ENCODE assay signal across 11 cellular contexts in the genomic region with DNA sequence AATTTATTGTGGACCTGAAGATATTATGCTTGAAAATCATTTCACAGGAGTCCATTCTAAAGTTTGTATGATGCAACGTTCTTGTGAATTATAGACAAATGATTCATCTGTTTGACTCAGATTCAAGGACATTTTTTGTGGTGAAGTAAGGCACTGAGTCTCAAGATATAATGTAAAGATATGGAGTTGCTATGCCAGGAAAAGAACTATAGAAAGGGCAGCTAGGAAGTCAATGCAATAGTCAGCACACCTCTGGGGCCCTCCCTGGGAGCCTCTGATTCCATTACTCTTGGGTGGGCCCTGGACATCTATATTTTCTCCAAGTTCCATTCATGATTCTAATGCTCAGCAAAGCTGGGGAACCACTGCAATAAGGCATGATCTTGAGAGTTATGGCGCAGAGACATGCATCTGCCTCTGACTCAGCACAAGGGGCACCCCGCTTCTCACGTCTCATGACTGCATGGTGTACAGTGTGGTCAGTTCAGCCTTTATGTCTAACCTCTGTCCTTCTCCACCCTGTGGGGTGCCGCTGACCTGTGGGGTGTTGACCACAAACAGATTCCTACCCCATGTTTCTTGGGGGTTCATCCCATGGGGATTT. TPM values are rescaled to one million over a fixed set of nuclear protein-coding genes. Genes with fewer than 3 reads are reported as not detected.
DNase-seq lines count a peak whose midpoint lies in the region; ATAC-seq lines count a peak whose summit lies in the region.
"Had no signal": no experiment of that assay in that cellular context is flagged by ENCODE, and none has a peak within 500 bp of the region (broad histone marks: within the 10 kb centered on the region; RNA-seq: fewer than 3 reads in every experiment).

No MANE protein-coding gene starts in this region.

- no peak for ATAC-seq in activated CD8-positive, alpha-beta memory T cell treated with anti-CD3 and anti-CD28 coated beads, Interleukin-2, amount 10 ng/mL, durations not matched to agents 7 days and 5 days
- ATAC-seq in right cardiac atrium (no peak), HG03039 (IDR thresholded peaks at IDR 0.05; ENCODE audit: unreplicated experiment) (no peak)

- H3K27me3 Mint-ChIP-seq in activated CD8-positive, alpha-beta memory T cell treated with anti-CD3 and anti-CD28 coated beads, Interleukin-2, amount 10 ng/mL, durations not matched to agents 7 days and 5 days = peaks cover 5% of the 10 kb centered on the region

- H3K4me1 ChIP-seq in right cardiac atrium (ENCODE audit: control insufficient read depth, insufficient read depth, low read length) = no peaks in the 10 kb centered on the region

- no peak overlapping the region for H3K27ac ChIP-seq in right cardiac atrium (ENCODE audit: low read length)
- H3K27ac ChIP-seq: ascending aorta had no signal

- intact Hi-C loops in right cardiac atrium (cut with DNase I) = no loop called here

- no peaks in the 10 kb centered on the region for H3K27me3 ChIP-seq in right cardiac atrium (ENCODE audit: control insufficient read depth, insufficient read depth)
- H3K27me3 ChIP-seq: ascending aorta had no signal

- H3K9me3 Mint-ChIP-seq in activated CD8-positive, alpha-beta memory T cell treated with anti-CD3 and anti-CD28 coated beads, Interleukin-2, amount 10 ng/mL, durations not matched to agents 7 days and 5 days (ENCODE audit: low read depth) = no peaks in the 10 kb centered on the region

- H3K4me3 Mint-ChIP-seq in activated CD8-positive, alpha-beta memory T cell treated with anti-CD3 and anti-CD28 coated beads, Interleukin-2, amount 10 ng/mL, durations not matched to agents 7 days and 5 days = no peak overlapping the region

- no peak overlapping the region for H3K4me3 ChIP-seq in right cardiac atrium (ENCODE audit: low read length)
- H3K4me3 ChIP-seq: ascending aorta had no signal

- H3K27ac Mint-ChIP-seq in activated CD8-positive, alpha-beta memory T cell treated with anti-CD3 and anti-CD28 coated beads, Interleukin-2, amount 10 ng/mL, durations not matched to agents 7 days and 5 days = no peak overlapping the region

- H3K9me3 ChIP-seq in right cardiac atrium (ENCODE audit: control insufficient read depth, low read length) = no peaks in the 10 kb centered on the region
- H3K9me3 ChIP-seq: ascending aorta had no signal

- H3K36me3 Mint-ChIP-seq in activated CD8-positive, alpha-beta memory T cell treated with anti-CD3 and anti-CD28 coated beads, Interleukin-2, amount 10 ng/mL, durations not matched to agents 7 days and 5 days = no peaks in the 10 kb centered on the region

- 85% methylated on average over 5 of the region's 5 CpGs for WGBS in right cardiac atrium

- CTCF ChIA-PET in activated CD8-positive, alpha-beta memory T cell treated with anti-CD3 and anti-CD28 coated beads, Interleukin-2, amount 10 ng/mL, durations not matched to agents 7 days and 5 days (lab: Charles Lee) = no interaction called here

- no peaks in the 10 kb centered on the region for H3K4me1 Mint-ChIP-seq in activated CD8-positive, alpha-beta memory T cell treated with anti-CD3 and anti-CD28 coated beads, Interleukin-2, amount 10 ng/mL, durations not matched to agents 7 days and 5 days

- peak; percentile 2 for DNase-seq in activated CD8-positive, alpha-beta memory T cell treated with anti-CD3 and anti-CD28 coated beads, Interleukin-2, amount 50 U/mL, for 24 hours (ENCODE audit: extremely low read depth)
- no peak for DNase-seq in activated CD8-positive, alpha-beta memory T cell treated with anti-CD3 and anti-CD28 coated beads, Interleukin-2, amount 10 ng/mL, durations not matched to agents 7 days and 5 days
- peak; percentile 83 for DNase-seq in RKO (ENCODE audit: low spot score)
- peak; percentile 78 for DNase-seq in fibroblast of gingiva (ENCODE audit: low read depth)
- peak; percentile 64 for DNase-seq in stimulated activated CD8-positive, alpha-beta memory T cell treated with anti-CD3 and anti-CD28 coated beads, Interleukin-4, amount 100 ng/mL, for 48 hours
- no peak for DNase-seq in right cardiac atrium
- no peak for DNase-seq in NCI-H2196 (lab: John Stamatoyannopoulos, UW; ENCODE audit: unreplicated experiment)
- DNase-seq: C1 segment of cervical spinal cord, NCI-H1930 had no signal

RNA-seq across cellular contexts. Expression of a gene that starts 34.1 kb away (rescaled TPM):
- 10 to 100 TPM; 13.0 to 33.5 TPM for total RNA-seq in activated CD8-positive, alpha-beta memory T cell treated with anti-CD3 and anti-CD28 coated beads, Interleukin-2, amount 10 ng/mL, durations not matched to agents 7 days and 5 days
- 10 to 100 TPM; 40.4 to 76.3 (median 44.8) TPM for total RNA-seq in right cardiac atrium
- 29.7 TPM for polyA plus RNA-seq in right cardiac atrium

Comparison
In these comparisons a context has a peak if more than half of its experiments do, and no peak if none do; other contexts are left out.
1. DNase-seq: peak in activated CD8-positive, alpha-beta memory T cell treated with anti-CD3 and anti-CD28 coated beads, Interleukin-2, amount 50 U/mL, for 24 hours (single experiment), RKO (single experiment), fibroblast of gingiva (single experiment) and stimulated activated CD8-positive, alpha-beta memory T cell treated with anti-CD3 and anti-CD28 coated beads, Interleukin-4, amount 100 ng/mL, for 48 hours (single experiment); none in activated CD8-positive, alpha-beta memory T cell treated with anti-CD3 and anti-CD28 coated beads, Interleukin-2, amount 10 ng/mL, durations not matched to agents 7 days and 5 days (single experiment), right cardiac atrium (0 of 3) and NCI-H2196 (single experiment).